10 cellular contexts compared by ENCODE assay signal in genomic region chr3:151276038-151277027, GRCh38. TPM values are rescaled to one million over a fixed set of nuclear protein-coding genes. Genes with fewer than 3 reads are reported as not detected.
A peak's percentile ranks its signal among the peaks of the same experiment; 100 is the strongest.
DNase-seq lines count a peak whose midpoint lies in the region; ATAC-seq and TF ChIP-seq lines count a peak whose summit lies in the region.
"Had no signal": no experiment of that assay in that cellular context is flagged by ENCODE, and none has a peak within 500 bp of the region (broad histone marks: within the 10 kb centered on the region; RNA-seq: fewer than 3 reads in every experiment).

No MANE protein-coding gene starts in this region.

- peak overlapping the region in 1 of 4 donors; percentile 19 for H3K4me3 ChIP-seq in transverse colon

- peak overlapping the region; percentile 38 to 60 (median 52) for H3K27ac ChIP-seq in transverse colon

- TF ChIP-seq EP300 in transverse colon (IDR thresholded peaks at IDR 0.05; ENCODE audit: low read depth) = no peak

- no peaks in the 10 kb centered on the region for H3K27me3 ChIP-seq in transverse colon

- in situ Hi-C loops in transverse colon (cut with MboI; ENCODE audit: low pct_ligation_motif_present in 1 of 4, low pct_unique_long_range_greater_than_20kb in 1 of 4, low sequenced_read_pairs in 3 of 4) = loop anchor here in 3 of 4 donors (5.0 to 25.0 kb wide), 3 partner anchors 49 to 514 kb away; partner anchors contain the start of gene SIAH2 (in 1 of the 3)

- TF ChIP-seq CTCF in transverse colon (IDR thresholded peaks at IDR 0.05) = no peak

- 70 to 74% methylated on average over 7 to 8 of the region's 8 CpGs for WGBS in transverse colon (ENCODE audit: low coverage in 1 of 2), 2 donors

- peak; percentile 8 for DNase-seq in stimulated activated CD4-positive, alpha-beta T cell treated with anti-CD3 and anti-CD28 coated beads, Interleukin-4, amount 100 ng/mL, for 1 hour
- DNase-seq in stimulated activated CD4-positive, alpha-beta T cell treated with anti-CD3 and anti-CD28 coated beads, Interleukin-12 subunit alpha, Interleukin-12 subunit beta, amount 100 ng/mL, for 4 hours = no peak
- peak; percentile 9 for DNase-seq in activated T-helper 9 cell treated with anti-CD3 and anti-CD28 coated beads, Interleukin-2, amount 50 U/mL, for 16 hours (ENCODE audit: low read depth)
- no peak for DNase-seq in transverse colon
- DNase-seq in HuH-7 (ENCODE audit: low spot score) = no peak
- DNase-seq in NCI-H446 (lab: John Stamatoyannopoulos, UW) = no peak
- no peak for DNase-seq in NCI-H1694 (lab: John Stamatoyannopoulos, UW)

- no peaks in the 10 kb centered on the region for H3K36me3 ChIP-seq in transverse colon

- H3K9me3 ChIP-seq in transverse colon = no peaks in the 10 kb centered on the region

- H3K4me1 ChIP-seq in transverse colon = peaks cover 0 to 7% (median 0%) of the 10 kb centered on the region in 4 donors

- ATAC-seq in HG03135 (IDR thresholded peaks at IDR 0.05; ENCODE audit: unreplicated experiment) = peak; percentile 56

- TF ChIP-seq POLR2A in transverse colon (IDR thresholded peaks at IDR 0.05) = no peak

- intact Hi-C loops in transverse colon (cut with DNase I; ENCODE audit: low total_unique reads) = no loop called here

RNA-seq across cellular contexts. Expression of gene P2RY14, which starts 2.0 kb away (rescaled TPM):
- 10 to 100 TPM in 1 of 4 donors, 1 to 10 TPM in 1, under 1 TPM in 1, not detected in 1; 0.60 to 11.3 (median 7.2) TPM for total RNA-seq in transverse colon
- total RNA-seq: Daoy, endothelial cell of umbilical vein had no signal

RNA-seq across cellular contexts. Expression of gene GPR87, which starts 40.3 kb away (rescaled TPM):
- total RNA-seq in transverse colon = not detected
- total RNA-seq: endothelial cell of umbilical vein had no signal

RNA-seq across cellular contexts. Expression of gene P2RY13, which starts 53.0 kb away (rescaled TPM):
- 1 to 10 TPM in 1 of 4 donors, under 1 TPM in 2, not detected in 1; 0.40 to 1.4 (median 0.41) TPM for total RNA-seq in transverse colon
- total RNA-seq: Daoy, endothelial cell of umbilical vein had no signal

Comparison
In these comparisons a context has a peak if more than half of its experiments do, and no peak if none do; other contexts are left out.
1. DNase-seq: peak in stimulated activated CD4-positive, alpha-beta T cell treated with anti-CD3 and anti-CD28 coated beads, Interleukin-4, amount 100 ng/mL, for 1 hour (single experiment) and activated T-helper 9 cell treated with anti-CD3 and anti-CD28 coated beads, Interleukin-2, amount 50 U/mL, for 16 hours (single experiment); none in stimulated activated CD4-positive, alpha-beta T cell treated with anti-CD3 and anti-CD28 coated beads, Interleukin-12 subunit alpha, Interleukin-12 subunit beta, amount 100 ng/mL, for 4 hours (single experiment), transverse colon (single experiment), HuH-7 (single experiment), NCI-H446 (0 of 2) and NCI-H1694 (single experiment).